In genomic region chr3:5013021-5013906, GRCh38 we compare ENCODE assay signal across 9 cellular contexts. TPM values are rescaled to one million over a fixed set of nuclear protein-coding genes. Genes with fewer than 3 reads are reported as not detected.
DNase-seq lines count a peak whose midpoint lies in the region; ATAC-seq and TF ChIP-seq lines count a peak whose summit lies in the region.
"Had no signal": no experiment of that assay in that cellular context is flagged by ENCODE, and none has a peak within 500 bp of the region (broad histone marks: within the 10 kb centered on the region; RNA-seq: fewer than 3 reads in every experiment).

No MANE protein-coding gene starts in this region.

- H3K4me3 Mint-ChIP-seq in nephron progenitor cell, result no peak overlapping the region

- DNase-seq in NCI-H69 (lab: John Stamatoyannopoulos, UW) (peak; percentile 73), dermis blood vessel endothelial cell (peak; percentile 45), nephron progenitor cell (no peak), T-helper 9 cell (no peak), NCI-H1694 treated with DMSO at 0.1 percent for 48 hours (lab: John Stamatoyannopoulos, UW) (no peak), superior temporal gyrus (ENCODE audit: extremely low spot score) (no peak)
- DNase-seq: nucleus accumbens had no signal

- no peaks in the 10 kb centered on the region for H3K36me3 Mint-ChIP-seq in nephron progenitor cell (ENCODE audit: low read depth)

- peak overlapping the region; percentile 10 for H3K27ac Mint-ChIP-seq in nephron progenitor cell

- ATAC-seq in GM18511 (IDR thresholded peaks at IDR 0.05; ENCODE audit: unreplicated experiment), result peak; percentile 13
- ATAC-seq in GM18861 (IDR thresholded peaks at IDR 0.05; ENCODE audit: unreplicated experiment), result no peak

- TF ChIP-seq CTCF in nephron progenitor cell (IDR thresholded peaks at IDR 0.05), result no peak

- peaks cover 66% of the 10 kb centered on the region for H3K4me1 Mint-ChIP-seq in nephron progenitor cell

- no peaks in the 10 kb centered on the region for H3K9me3 Mint-ChIP-seq in nephron progenitor cell

- H3K27me3 Mint-ChIP-seq in nephron progenitor cell (ENCODE audit: low read depth, poor library complexity), result peaks cover 5% of the 10 kb centered on the region

RNA-seq across cellular contexts. Expression of gene BHLHE40, which starts 34.0 kb away (rescaled TPM):
- 7.5 and 16.0 TPM in 2 replicates for total RNA-seq in dermis blood vessel endothelial cell

Comparison
In these comparisons a context has a peak if more than half of its experiments do, and no peak if none do; other contexts are left out.
1. DNase-seq: peak in NCI-H69 (single experiment) and dermis blood vessel endothelial cell (single experiment); none in nephron progenitor cell (single experiment), T-helper 9 cell (single experiment), NCI-H1694 treated with DMSO at 0.1 percent for 48 hours (single experiment) and superior temporal gyrus (single experiment).